Comparison of ENCODE assay signal across 3 cellular contexts in genomic region chr19:2072757-2073551, GRCh38.
TF ChIP-seq lines count a peak whose summit lies in the region.

No MANE protein-coding gene starts in this region.

TF ChIP-seq in SK-N-SH, 30 proteins besides CTCF, POLR2A, EP300 and RAD21:
- TF ChIP-seq PBX3 (IDR thresholded peaks at IDR 0.05), result no peak
- TF ChIP-seq FOSL2 (IDR thresholded peaks at IDR 0.05; ENCODE audit: borderline replicate concordance, low read depth), result no peak
- TF ChIP-seq POLR2AphosphoS5 (IDR thresholded peaks at IDR 0.05; ENCODE audit: low read depth, low read length), result no peak
- TF ChIP-seq TAF1 (IDR thresholded peaks at IDR 0.05; ENCODE audit: borderline replicate concordance, low read depth, low read length), result no peak
- no peak for TF ChIP-seq ELF1 (IDR thresholded peaks at IDR 0.05)
- no peak for TF ChIP-seq CHD2 (IDR thresholded peaks at IDR 0.05; ENCODE audit: low read length, partially characterized antibody)
- no peak for TF ChIP-seq RCOR1 (IDR thresholded peaks at IDR 0.05; ENCODE audit: low read length)
- TF ChIP-seq TEAD4 (IDR thresholded peaks at IDR 0.05; ENCODE audit: borderline replicate concordance, insufficient read depth), result no peak
TF ChIP-seq in SK-N-SH: peak in this region for 0.

TF ChIP-seq in SK-N-SH treated with all-trans-retinoic acid at 6 μM for 48 hours, 23 proteins besides CTCF, POLR2A, EP300 and RAD21:
- TF ChIP-seq ZFP30 (CRISPR knock-in tag; IDR thresholded peaks at IDR 0.05), result no peak
- TF ChIP-seq TCF4 (CRISPR knock-in tag; IDR thresholded peaks at IDR 0.05; ENCODE audit: borderline replicate concordance), result no peak
- no peak for TF ChIP-seq ZFP3 (CRISPR knock-in tag; IDR thresholded peaks at IDR 0.05)
- TF ChIP-seq GLIS3 (CRISPR knock-in tag; IDR thresholded peaks at IDR 0.05), result no peak
- TF ChIP-seq, protein P1, sequence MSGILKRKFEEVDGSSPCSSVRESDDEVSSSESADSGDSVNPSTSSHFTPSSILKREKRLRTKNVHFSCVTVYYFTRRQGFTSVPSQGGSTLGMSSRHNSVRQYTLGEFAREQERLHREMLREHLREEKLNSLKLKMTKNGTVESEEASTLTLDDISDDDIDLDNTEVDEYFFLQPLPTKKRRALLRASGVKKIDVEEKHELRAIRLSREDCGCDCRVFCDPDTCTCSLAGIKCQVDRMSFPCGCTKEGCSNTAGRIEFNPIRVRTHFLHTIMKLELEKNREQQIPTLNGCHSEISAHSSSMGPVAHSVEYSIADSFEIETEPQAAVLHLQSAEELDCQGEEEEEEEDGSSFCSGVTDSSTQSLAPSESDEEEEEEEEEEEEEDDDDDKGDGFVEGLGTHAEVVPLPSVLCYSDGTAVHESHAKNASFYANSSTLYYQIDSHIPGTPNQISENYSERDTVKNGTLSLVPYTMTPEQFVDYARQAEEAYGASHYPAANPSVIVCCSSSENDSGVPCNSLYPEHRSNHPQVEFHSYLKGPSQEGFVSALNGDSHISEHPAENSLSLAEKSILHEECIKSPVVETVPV (CRISPR knock-in tag; IDR thresholded peaks at IDR 0.05), result no peak
- TF ChIP-seq ESRRG (CRISPR knock-in tag; IDR thresholded peaks at IDR 0.05), result no peak
- no peak for TF ChIP-seq ZNF70 (CRISPR knock-in tag; IDR thresholded peaks at IDR 0.05)
- TF ChIP-seq ARNTL (CRISPR knock-in tag; IDR thresholded peaks at IDR 0.05; ENCODE audit: borderline replicate concordance, low read depth), result no peak
- TF ChIP-seq BACH2 (CRISPR knock-in tag; IDR thresholded peaks at IDR 0.05; ENCODE audit: borderline replicate concordance), result no peak
- TF ChIP-seq, protein P2, sequence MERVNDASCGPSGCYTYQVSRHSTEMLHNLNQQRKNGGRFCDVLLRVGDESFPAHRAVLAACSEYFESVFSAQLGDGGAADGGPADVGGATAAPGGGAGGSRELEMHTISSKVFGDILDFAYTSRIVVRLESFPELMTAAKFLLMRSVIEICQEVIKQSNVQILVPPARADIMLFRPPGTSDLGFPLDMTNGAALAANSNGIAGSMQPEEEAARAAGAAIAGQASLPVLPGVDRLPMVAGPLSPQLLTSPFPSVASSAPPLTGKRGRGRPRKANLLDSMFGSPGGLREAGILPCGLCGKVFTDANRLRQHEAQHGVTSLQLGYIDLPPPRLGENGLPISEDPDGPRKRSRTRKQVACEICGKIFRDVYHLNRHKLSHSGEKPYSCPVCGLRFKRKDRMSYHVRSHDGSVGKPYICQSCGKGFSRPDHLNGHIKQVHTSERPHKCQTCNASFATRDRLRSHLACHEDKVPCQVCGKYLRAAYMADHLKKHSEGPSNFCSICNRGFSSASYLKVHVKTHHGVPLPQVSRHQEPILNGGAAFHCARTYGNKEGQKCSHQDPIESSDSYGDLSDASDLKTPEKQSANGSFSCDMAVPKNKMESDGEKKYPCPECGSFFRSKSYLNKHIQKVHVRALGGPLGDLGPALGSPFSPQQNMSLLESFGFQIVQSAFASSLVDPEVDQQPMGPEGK (CRISPR knock-in tag; IDR thresholded peaks at IDR 0.05; ENCODE audit: borderline replicate concordance), result no peak
- TF ChIP-seq OSR1 (CRISPR knock-in tag; IDR thresholded peaks at IDR 0.05), result no peak
- no peak for TF ChIP-seq ISL1 (CRISPR knock-in tag; IDR thresholded peaks at IDR 0.05)
- no peak for TF ChIP-seq RARB (CRISPR knock-in tag; IDR thresholded peaks at IDR 0.05)
- TF ChIP-seq CSDC2 (CRISPR knock-in tag; IDR thresholded peaks at IDR 0.05), result no peak
- no peak for TF ChIP-seq ZNF8 (CRISPR knock-in tag; IDR thresholded peaks at IDR 0.05)
TF ChIP-seq in SK-N-SH treated with all-trans-retinoic acid at 6 μM for 48 hours: peak in this region for 0.

TF ChIP-seq in GM23338, 12 proteins besides CTCF, POLR2A, EP300 and RAD21:
- TF ChIP-seq ZNF331 (CRISPR knock-in tag; IDR thresholded peaks at IDR 0.05; ENCODE audit: low read depth), result no peak
- TF ChIP-seq, protein P3, sequence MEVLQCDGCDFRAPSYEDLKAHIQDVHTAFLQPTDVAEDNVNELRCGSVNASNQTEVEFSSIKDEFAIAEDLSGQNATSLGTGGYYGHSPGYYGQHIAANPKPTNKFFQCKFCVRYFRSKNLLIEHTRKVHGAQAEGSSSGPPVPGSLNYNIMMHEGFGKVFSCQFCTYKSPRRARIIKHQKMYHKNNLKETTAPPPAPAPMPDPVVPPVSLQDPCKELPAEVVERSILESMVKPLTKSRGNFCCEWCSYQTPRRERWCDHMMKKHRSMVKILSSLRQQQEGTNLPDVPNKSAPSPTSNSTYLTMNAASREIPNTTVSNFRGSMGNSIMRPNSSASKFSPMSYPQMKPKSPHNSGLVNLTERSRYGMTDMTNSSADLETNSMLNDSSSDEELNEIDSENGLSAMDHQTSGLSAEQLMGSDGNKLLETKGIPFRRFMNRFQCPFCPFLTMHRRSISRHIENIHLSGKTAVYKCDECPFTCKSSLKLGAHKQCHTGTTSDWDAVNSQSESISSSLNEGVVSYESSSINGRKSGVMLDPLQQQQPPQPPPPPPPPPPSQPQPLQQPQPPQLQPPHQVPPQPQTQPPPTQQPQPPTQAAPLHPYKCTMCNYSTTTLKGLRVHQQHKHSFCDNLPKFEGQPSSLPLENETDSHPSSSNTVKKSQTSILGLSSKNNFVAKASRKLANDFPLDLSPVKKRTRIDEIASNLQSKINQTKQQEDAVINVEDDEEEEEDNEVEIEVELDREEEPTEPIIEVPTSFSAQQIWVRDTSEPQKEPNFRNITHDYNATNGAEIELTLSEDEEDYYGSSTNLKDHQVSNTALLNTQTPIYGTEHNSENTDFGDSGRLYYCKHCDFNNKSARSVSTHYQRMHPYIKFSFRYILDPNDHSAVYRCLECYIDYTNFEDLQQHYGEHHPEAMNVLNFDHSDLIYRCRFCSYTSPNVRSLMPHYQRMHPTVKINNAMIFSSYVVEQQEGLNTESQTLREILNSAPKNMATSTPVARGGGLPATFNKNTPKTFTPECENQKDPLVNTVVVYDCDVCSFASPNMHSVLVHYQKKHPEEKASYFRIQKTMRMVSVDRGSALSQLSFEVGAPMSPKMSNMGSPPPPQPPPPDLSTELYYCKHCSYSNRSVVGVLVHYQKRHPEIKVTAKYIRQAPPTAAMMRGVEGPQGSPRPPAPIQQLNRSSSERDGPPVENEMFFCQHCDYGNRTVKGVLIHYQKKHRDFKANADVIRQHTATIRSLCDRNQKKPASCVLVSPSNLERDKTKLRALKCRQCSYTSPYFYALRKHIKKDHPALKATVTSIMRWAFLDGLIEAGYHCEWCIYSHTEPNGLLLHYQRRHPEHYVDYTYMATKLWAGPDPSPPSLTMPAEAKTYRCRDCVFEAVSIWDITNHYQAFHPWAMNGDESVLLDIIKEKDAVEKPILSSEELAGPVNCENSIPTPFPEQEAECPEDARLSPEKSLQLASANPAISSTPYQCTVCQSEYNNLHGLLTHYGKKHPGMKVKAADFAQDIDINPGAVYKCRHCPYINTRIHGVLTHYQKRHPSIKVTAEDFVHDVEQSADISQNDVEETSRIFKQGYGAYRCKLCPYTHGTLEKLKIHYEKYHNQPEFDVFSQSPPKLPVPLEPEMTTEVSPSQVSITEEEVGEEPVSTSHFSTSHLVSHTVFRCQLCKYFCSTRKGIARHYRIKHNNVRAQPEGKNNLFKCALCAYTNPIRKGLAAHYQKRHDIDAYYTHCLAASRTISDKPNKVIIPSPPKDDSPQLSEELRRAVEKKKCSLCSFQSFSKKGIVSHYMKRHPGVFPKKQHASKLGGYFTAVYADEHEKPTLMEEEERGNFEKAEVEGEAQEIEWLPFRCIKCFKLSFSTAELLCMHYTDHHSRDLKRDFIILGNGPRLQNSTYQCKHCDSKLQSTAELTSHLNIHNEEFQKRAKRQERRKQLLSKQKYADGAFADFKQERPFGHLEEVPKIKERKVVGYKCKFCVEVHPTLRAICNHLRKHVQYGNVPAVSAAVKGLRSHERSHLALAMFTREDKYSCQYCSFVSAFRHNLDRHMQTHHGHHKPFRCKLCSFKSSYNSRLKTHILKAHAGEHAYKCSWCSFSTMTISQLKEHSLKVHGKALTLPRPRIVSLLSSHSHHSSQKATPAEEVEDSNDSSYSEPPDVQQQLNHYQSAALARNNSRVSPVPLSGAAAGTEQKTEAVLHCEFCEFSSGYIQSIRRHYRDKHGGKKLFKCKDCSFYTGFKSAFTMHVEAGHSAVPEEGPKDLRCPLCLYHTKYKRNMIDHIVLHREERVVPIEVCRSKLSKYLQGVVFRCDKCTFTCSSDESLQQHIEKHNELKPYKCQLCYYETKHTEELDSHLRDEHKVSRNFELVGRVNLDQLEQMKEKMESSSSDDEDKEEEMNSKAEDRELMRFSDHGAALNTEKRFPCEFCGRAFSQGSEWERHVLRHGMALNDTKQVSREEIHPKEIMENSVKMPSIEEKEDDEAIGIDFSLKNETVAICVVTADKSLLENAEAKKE (CRISPR knock-in tag; IDR thresholded peaks at IDR 0.05), result no peak
- no peak for TF ChIP-seq ZNF114 (CRISPR knock-in tag; IDR thresholded peaks at IDR 0.05)
- TF ChIP-seq POLR2AphosphoS5 (IDR thresholded peaks at IDR 0.05; ENCODE audit: low read depth), result no peak
- TF ChIP-seq NANOG (IDR thresholded peaks at IDR 0.05; ENCODE audit: borderline replicate concordance), result no peak
- no peak for TF ChIP-seq EZH2phosphoT487 (IDR thresholded peaks at IDR 0.05; ENCODE audit: unreplicated experiment)
- no peak for TF ChIP-seq REST (IDR thresholded peaks at IDR 0.05; ENCODE audit: unreplicated experiment)
- TF ChIP-seq CREB1 (CRISPR knock-in tag; IDR thresholded peaks at IDR 0.05; ENCODE audit: low read depth), result no peak
- no peak for TF ChIP-seq EZH2 (IDR thresholded peaks at IDR 0.05; ENCODE audit: low read depth, unreplicated experiment)
- TF ChIP-seq STAT1 (IDR thresholded peaks at IDR 0.05; ENCODE audit: unreplicated experiment), result no peak
- TF ChIP-seq, protein P4, sequence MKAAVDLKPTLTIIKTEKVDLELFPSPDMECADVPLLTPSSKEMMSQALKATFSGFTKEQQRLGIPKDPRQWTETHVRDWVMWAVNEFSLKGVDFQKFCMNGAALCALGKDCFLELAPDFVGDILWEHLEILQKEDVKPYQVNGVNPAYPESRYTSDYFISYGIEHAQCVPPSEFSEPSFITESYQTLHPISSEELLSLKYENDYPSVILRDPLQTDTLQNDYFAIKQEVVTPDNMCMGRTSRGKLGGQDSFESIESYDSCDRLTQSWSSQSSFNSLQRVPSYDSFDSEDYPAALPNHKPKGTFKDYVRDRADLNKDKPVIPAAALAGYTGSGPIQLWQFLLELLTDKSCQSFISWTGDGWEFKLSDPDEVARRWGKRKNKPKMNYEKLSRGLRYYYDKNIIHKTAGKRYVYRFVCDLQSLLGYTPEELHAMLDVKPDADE (IDR thresholded peaks at IDR 0.05), result no peak
